34 cellular contexts compared by ENCODE assay signal in genomic region chr11:83945953-83946352, GRCh38.
"Had no signal": no experiment of that assay in that cellular context is flagged by ENCODE, and none has a peak within 500 bp of the region (broad histone marks: within the 10 kb centered on the region; RNA-seq: fewer than 3 reads in every experiment).

No MANE protein-coding gene starts in this region.

- H3K4me2 ChIP-seq: KMS-11 had no signal

- H3K27me3 ChIP-seq: MG63 had no signal

- DNase-seq: Karpas-422, Kasumi-1, MG63, MM.1S, MV-4-11, NCI-H1048, NCI-H1092, NCI-H1092 treated with DMSO at 0.1 percent for 48 hours, NCI-H1105, NCI-H1105 treated with DMSO at 0.1 percent for 48 hours, NCI-H1417, NCI-H1417 treated with DMSO at 0.1 percent for 48 hours, NCI-H1436, NCI-H1436 treated with DMSO at 0.1 percent for 48 hours, NCI-H146, NCI-H1694, NCI-H1694 treated with DMSO at 0.1 percent for 48 hours, NCI-H187, NCI-H187 treated with DMSO at 0.1 percent for 48 hours, NCI-H1930, NCI-H2029, NCI-H2029 treated with DMSO at 0.1 percent for 48 hours, NCI-H2081, NCI-H2081 treated with DMSO at 0.1 percent for 48 hours, NCI-H2107, NCI-H2171, NCI-H2171 treated with DMSO at 0.1 percent for 48 hours, NCI-H2227 treated with DMSO at 0.1 percent for 48 hours, NCI-H226, NCI-H345, NCI-H446, NCI-H446 treated with DMSO at 0.1 percent for 48 hours, NCI-H510A had no signal

- H3K4me3 ChIP-seq: MG63 had no signal

- H3K36me3 ChIP-seq: MG63 had no signal

- H3K27ac ChIP-seq: KMS-11 had no signal
